21 cellular contexts compared by ENCODE assay signal in the genomic region with DNA sequence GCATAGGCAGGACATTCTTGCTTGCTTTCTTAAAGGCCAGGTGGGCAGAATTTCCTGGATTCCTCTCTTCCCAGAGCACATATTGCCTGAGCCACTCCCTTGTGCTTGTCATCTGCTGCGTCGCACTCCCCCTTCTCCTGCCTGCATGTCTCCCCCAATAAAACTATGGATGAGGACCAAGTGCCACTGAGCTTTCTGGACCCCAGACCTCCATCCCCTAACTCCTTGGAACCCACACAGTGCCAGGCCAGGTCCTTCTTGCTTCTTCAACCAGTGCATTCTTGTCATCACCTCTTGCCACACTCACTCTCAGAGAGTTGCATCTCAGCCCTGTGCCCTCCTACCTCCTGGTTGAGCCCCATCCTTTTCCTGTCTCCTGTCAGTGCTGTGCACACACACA.
"Had no signal": no experiment of that assay in that cellular context is flagged by ENCODE, and none has a peak within 500 bp of the region (broad histone marks: within the 10 kb centered on the region; RNA-seq: fewer than 3 reads in every experiment).

No MANE protein-coding gene starts in this region.

- ATAC-seq: foreskin keratinocyte, psoas muscle, right lobe of liver had no signal

- H3K4me3 ChIP-seq: hepatocyte, left ventricle myocardium inferior, lower lobe of right lung, psoas muscle, right lobe of liver, tibial nerve had no signal

- DNase-seq: erythroblast; foreskin keratinocyte; head of caudate nucleus; kidney; left ventricle myocardium inferior; lower lobe of right lung; midbrain; psoas muscle; retina; right lobe of liver; stimulated activated CD4-positive, alpha-beta T cell treated with anti-CD3 and anti-CD28 coated beads, Interleukin-15, amount 100 ng/mL, for 24 hours; stimulated activated CD4-positive, alpha-beta T cell treated with anti-CD3 and anti-CD28 coated beads, Interleukin-1b, Interleukin-23, amount 100 ng/mL, for 48 hours; stimulated activated CD4-positive, alpha-beta T cell treated with anti-CD3 and anti-CD28 coated beads, Interleukin-4, amount 100 ng/mL, for 24 hours had no signal

- H3K9me3 ChIP-seq: left ventricle myocardium inferior, lower lobe of right lung, psoas muscle, right lobe of liver, tibial nerve had no signal

- FAIRE-seq: endothelial cell of umbilical vein, kidney had no signal

- H3K79me2 ChIP-seq: hepatocyte had no signal

- H3K4me3 Mint-ChIP-seq: dendritic cell treated with granulocyte-macrophage colony-stimulating factor and Interleukin-4, amounts not matched to agents 40 ng/mL and 50 ng/mL, for 4 days; memory B cell; natural killer cell treated with Interleukin-12 subunit alpha and Interleukin-12 subunit beta and Interleukin-15 and Interleukin-18, amount 100 ng/mL, for 72 hours; stimulated activated memory B cell treated with anti-CD40 and anti-IgM and Interleukin-4, amounts not matched to agents 10 μg/mL and 1 μg/mL and 100 μg/mL, for 72 hours; stimulated activated naive CD8-positive, alpha-beta T cell treated with anti-CD3 and anti-CD28 coated beads, Interleukin-15, Interleukin-2, amounts not matched to agents 100 ng/mL and 50 ng/mL, for 24 hours had no signal

- H3K36me3 ChIP-seq: left ventricle myocardium inferior, lower lobe of right lung, right lobe of liver, tibial nerve had no signal

- H3K27ac Mint-ChIP-seq: dendritic cell treated with granulocyte-macrophage colony-stimulating factor and Interleukin-4, amounts not matched to agents 40 ng/mL and 50 ng/mL, for 4 days; memory B cell; natural killer cell treated with Interleukin-12 subunit alpha and Interleukin-12 subunit beta and Interleukin-15 and Interleukin-18, amount 100 ng/mL, for 72 hours; stimulated activated memory B cell treated with anti-CD40 and anti-IgM and Interleukin-4, amounts not matched to agents 10 μg/mL and 1 μg/mL and 100 μg/mL, for 72 hours; stimulated activated naive CD8-positive, alpha-beta T cell treated with anti-CD3 and anti-CD28 coated beads, Interleukin-15, Interleukin-2, amounts not matched to agents 100 ng/mL and 50 ng/mL, for 24 hours had no signal

- H3K27me3 ChIP-seq: foreskin keratinocyte, hepatocyte, right lobe of liver, tibial nerve had no signal

- H3K4me1 ChIP-seq: foreskin keratinocyte, lower lobe of right lung, psoas muscle, right lobe of liver had no signal

- H3K4me2 ChIP-seq: hepatocyte had no signal

- H3K4me1 Mint-ChIP-seq: stimulated activated memory B cell treated with anti-CD40 and anti-IgM and Interleukin-4, amounts not matched to agents 10 μg/mL and 1 μg/mL and 100 μg/mL, for 72 hours had no signal

- H3K27me3 Mint-ChIP-seq: dendritic cell treated with granulocyte-macrophage colony-stimulating factor and Interleukin-4, amounts not matched to agents 40 ng/mL and 50 ng/mL, for 4 days; stimulated activated memory B cell treated with anti-CD40 and anti-IgM and Interleukin-4, amounts not matched to agents 10 μg/mL and 1 μg/mL and 100 μg/mL, for 72 hours had no signal

- H2AFZ ChIP-seq: hepatocyte had no signal

- H3K36me3 Mint-ChIP-seq: memory B cell; natural killer cell treated with Interleukin-12 subunit alpha and Interleukin-12 subunit beta and Interleukin-15 and Interleukin-18, amount 100 ng/mL, for 72 hours; stimulated activated memory B cell treated with anti-CD40 and anti-IgM and Interleukin-4, amounts not matched to agents 10 μg/mL and 1 μg/mL and 100 μg/mL, for 72 hours had no signal

- H3K27ac ChIP-seq: foreskin keratinocyte, hepatocyte, left ventricle myocardium inferior, psoas muscle, right lobe of liver had no signal

- H3K9me3 Mint-ChIP-seq: dendritic cell treated with granulocyte-macrophage colony-stimulating factor and Interleukin-4, amounts not matched to agents 40 ng/mL and 50 ng/mL, for 4 days; memory B cell; natural killer cell treated with Interleukin-12 subunit alpha and Interleukin-12 subunit beta and Interleukin-15 and Interleukin-18, amount 100 ng/mL, for 72 hours; stimulated activated memory B cell treated with anti-CD40 and anti-IgM and Interleukin-4, amounts not matched to agents 10 μg/mL and 1 μg/mL and 100 μg/mL, for 72 hours; stimulated activated naive CD8-positive, alpha-beta T cell treated with anti-CD3 and anti-CD28 coated beads, Interleukin-15, Interleukin-2, amounts not matched to agents 100 ng/mL and 50 ng/mL, for 24 hours had no signal
